1 cellular context compared by ENCODE assay signal in the genomic region with DNA sequence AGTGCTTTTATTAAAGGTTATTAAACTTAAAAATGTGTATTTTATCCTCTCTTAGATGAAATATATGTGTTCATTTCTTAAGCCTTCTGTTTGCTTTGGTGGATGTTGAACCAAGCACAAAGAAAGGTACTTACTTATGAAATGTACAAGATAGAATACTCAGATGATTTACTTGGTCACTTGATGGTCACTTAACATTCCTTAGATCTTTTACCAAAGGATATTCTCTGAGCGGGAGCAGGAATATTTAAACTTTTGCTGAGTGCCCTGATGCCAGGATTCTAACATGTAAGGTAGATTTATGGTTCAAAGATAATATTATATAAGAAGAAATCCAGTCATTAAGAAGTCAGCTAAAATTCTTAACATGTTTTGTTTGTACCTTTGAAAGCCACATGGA.
TF ChIP-seq lines count a peak whose summit lies in the region.

No MANE protein-coding gene starts in this region.

TF ChIP-seq in endothelial cell of umbilical vein, 7 proteins besides CTCF, POLR2A, EP300 and RAD21:
- TF ChIP-seq MAX (IDR thresholded peaks at IDR 0.05; ENCODE audit: insufficient read depth, insufficient read length) (no peak), EZH2 (IDR thresholded peaks at IDR 0.05; ENCODE audit: borderline replicate concordance, low read depth, low read length, severe bottlenecking) (no peak), JUN (IDR thresholded peaks at IDR 0.05; ENCODE audit: borderline replicate concordance, insufficient read depth, insufficient read length, low read depth) (no peak), FOS (IDR thresholded peaks at IDR 0.05; ENCODE audit: borderline replicate concordance, insufficient read depth, low read length) (no peak), MYC (IDR thresholded peaks at IDR 0.05; ENCODE audit: low read depth, low read length) (no peak), GATA2 (IDR thresholded peaks at IDR 0.05; ENCODE audit: insufficient read depth, insufficient read length, low read depth, low read length) (no peak), POLR2AphosphoS5 (IDR thresholded peaks at IDR 0.05; ENCODE audit: insufficient read depth, low read depth, low read length) (no peak)
TF ChIP-seq in endothelial cell of umbilical vein: peak in this region for 0.
